ENCODE assay signal across 7 cellular contexts in genomic region chr9:134443169-134444039, GRCh38.
DNase-seq lines count a peak whose midpoint lies in the region; ATAC-seq, FAIRE-seq and TF ChIP-seq lines count a peak whose summit lies in the region.

No MANE protein-coding gene starts in this region.

- FAIRE-seq in GM12891 (lab: Jason Lieb, UNC): peak; percentile 95

- ATAC-seq in HG03097 (IDR thresholded peaks at IDR 0.05; ENCODE audit: low FRiP score, unreplicated experiment): peak; percentile 82

- TF ChIP-seq CTCF in cardiac fibroblast (IDR thresholded peaks at IDR 0.05; ENCODE audit: low read depth, low read length): peak; percentile 98
- TF ChIP-seq CTCF in kidney epithelial cell (IDR thresholded peaks at IDR 0.05; ENCODE audit: insufficient read depth, low read length, poor library complexity, severe bottlenecking): peak; percentile 95

- no peak for TF ChIP-seq POLR2A in GM12891 (IDR thresholded peaks at IDR 0.05; ENCODE audit: low read depth, low read length)

- H3K27me3 ChIP-seq in kidney epithelial cell (ENCODE audit: control insufficient read depth, insufficient read depth, low read length): peaks cover 21% of the 10 kb centered on the region

- DNase-seq in GM12891 (ENCODE audit: insufficient read length, low spot score) (peak; percentile 98), NCI-H2227 treated with DMSO at 0.1 percent for 48 hours (lab: John Stamatoyannopoulos, UW) (peak; percentile 66), cardiac fibroblast (ENCODE audit: low read depth in 2 of 2) (peak; percentile 90), kidney epithelial cell (ENCODE audit: low read depth) (peak; percentile 87)
- DNase-seq in activated CD4-positive, CD25-positive, alpha-beta regulatory T cell treated with anti-CD3 and anti-CD28 coated beads, Interleukin-2, amount 50 U/mL, for 72 hours: peak; percentile 87
- DNase-seq in stimulated activated CD4-positive, alpha-beta T cell treated with anti-CD3 and anti-CD28 coated beads, Interleukin-1b, Interleukin-23, amount 100 ng/mL, for 1 hour (ENCODE audit: low read depth in 2 of 2): peak; percentile 73 to 78

- H3K4me3 ChIP-seq in cardiac fibroblast (replicated peaks in 1 of 2; ENCODE audit: low read depth in 2 of 2, low read length in 2 of 2) (no peak overlapping the region), kidney epithelial cell (ENCODE audit: low read depth, low read length) (no peak overlapping the region)

- no peaks in the 10 kb centered on the region for H3K36me3 ChIP-seq in kidney epithelial cell (ENCODE audit: control insufficient read depth, insufficient read depth, low read length)

TF ChIP-seq in GM12891, 5 proteins besides CTCF, POLR2A, EP300 and RAD21:
- TF ChIP-seq SPI1 (IDR thresholded peaks at IDR 0.05; ENCODE audit: low read depth, low read length) (peak; percentile 80), POU2F2 (IDR thresholded peaks at IDR 0.05; ENCODE audit: low read depth, low read length) (no peak), POLR2AphosphoS5 (IDR thresholded peaks at IDR 0.05; ENCODE audit: low read depth, low read length) (no peak; the same call in 1 of the 2 replicates), TAF1 (IDR thresholded peaks at IDR 0.05; ENCODE audit: low read depth, low read length) (no peak)
